ENCODE assay signal across 8 cellular contexts in genomic region chr19:6767081-6767356, GRCh38. TPM values are rescaled to one million over a fixed set of nuclear protein-coding genes. Genes with fewer than 3 reads are reported as not detected.
DNase-seq lines count a peak whose midpoint lies in the region; ATAC-seq and TF ChIP-seq lines count a peak whose summit lies in the region.

No MANE protein-coding gene starts in this region.

- H3K4me2 ChIP-seq in neural progenitor cell, result peak overlapping the region; percentile 89

- H3K27ac ChIP-seq in CD8-positive, alpha-beta T cell (ENCODE audit: low read depth, low read length), result peak overlapping the region; percentile 84
- H3K27ac ChIP-seq in colonic mucosa, result peak overlapping the region; percentile 82
- H3K27ac ChIP-seq in neural progenitor cell, result no peak overlapping the region

- H3K9ac ChIP-seq in colonic mucosa (ENCODE audit: low read depth in 2 of 2, low read length in 2 of 2) (peak overlapping the region; percentile 82 to 98), neural progenitor cell (no peak overlapping the region)

- H3K9me3 ChIP-seq in CD8-positive, alpha-beta T cell (ENCODE audit: low read length), result no peaks in the 10 kb centered on the region
- H3K9me3 ChIP-seq in colonic mucosa, result no peaks in the 10 kb centered on the region
- no peaks in the 10 kb centered on the region for H3K9me3 ChIP-seq in neural progenitor cell (ENCODE audit: low read depth)

- peak overlapping the region; percentile 97 for H3K27ac Mint-ChIP-seq in CD8-positive, alpha-beta T cell
- H3K27ac Mint-ChIP-seq in neural progenitor cell, result no peak overlapping the region

- H3K4me3 ChIP-seq in CD8-positive, alpha-beta T cell (ENCODE audit: low read depth, low read length), result peak overlapping the region; percentile 57
- H3K4me3 ChIP-seq in LNCaP clone FGC (ENCODE audit: low read depth, low read length) (peak overlapping the region; percentile 48), colonic mucosa (peak overlapping the region; percentile 37), neural progenitor cell (peak overlapping the region; percentile 54)

- peaks cover 4% of the 10 kb centered on the region for H3K36me3 ChIP-seq in CD8-positive, alpha-beta T cell (ENCODE audit: insufficient read depth, low read length)
- no peaks in the 10 kb centered on the region for H3K36me3 ChIP-seq in colonic mucosa
- no peaks in the 10 kb centered on the region for H3K36me3 ChIP-seq in neural progenitor cell

- H2AFZ ChIP-seq in neural progenitor cell (replicated peaks), result peak overlapping the region; percentile 68

- no peaks in the 10 kb centered on the region for H4K20me1 ChIP-seq in neural progenitor cell (ENCODE audit: low read depth)

- H3K79me2 ChIP-seq in neural progenitor cell (ENCODE audit: low read depth), result no peaks in the 10 kb centered on the region

- H3K4me1 Mint-ChIP-seq in CD8-positive, alpha-beta T cell (ENCODE audit: low read depth), result peaks cover 45% of the 10 kb centered on the region
- H3K4me1 Mint-ChIP-seq in neural progenitor cell, result peaks cover 6% of the 10 kb centered on the region

- H3K27me3 ChIP-seq in CD8-positive, alpha-beta T cell (ENCODE audit: insufficient read depth, low read length), result no peaks in the 10 kb centered on the region
- H3K27me3 ChIP-seq in colonic mucosa, result no peaks in the 10 kb centered on the region
- H3K27me3 ChIP-seq in neural progenitor cell, result peaks cover 22% of the 10 kb centered on the region

- no peak for DNase-seq in CD8-positive, alpha-beta T cell
- DNase-seq in LNCaP clone FGC (ENCODE audit: low read depth), result no peak
- DNase-seq in colonic mucosa, result peak; percentile 73
- DNase-seq in neural progenitor cell (ENCODE audit: low spot score), result peak; percentile 34
- no peak for DNase-seq in globus pallidus (ENCODE audit: low spot score)
- no peak for DNase-seq in UCSD-AML1 (lab: John Stamatoyannopoulos, UW; ENCODE audit: unreplicated experiment)
- no peak for DNase-seq in NCI-H2227 (lab: John Stamatoyannopoulos, UW; ENCODE audit: unreplicated experiment)

- ATAC-seq in CD8-positive, alpha-beta T cell, result peak; percentile 41
- ATAC-seq in GM21447 (IDR thresholded peaks at IDR 0.05; ENCODE audit: unreplicated experiment), result peak; percentile 14

- CTCF ChIA-PET in CD8-positive, alpha-beta T cell (lab: Charles Lee), result interaction anchor here (1.0 kb wide), 1 partner anchor 29 kb away, joined by 3 read pairs; no protein-coding TSS in a partner anchor

- H3K9me3 Mint-ChIP-seq in CD8-positive, alpha-beta T cell, result no peaks in the 10 kb centered on the region
- H3K9me3 Mint-ChIP-seq in neural progenitor cell, result no peaks in the 10 kb centered on the region

- H3K27me3 Mint-ChIP-seq in CD8-positive, alpha-beta T cell (ENCODE audit: low read depth), result no peaks in the 10 kb centered on the region
- H3K27me3 Mint-ChIP-seq in neural progenitor cell (ENCODE audit: insufficient read depth, low read depth), result peaks cover 37% of the 10 kb centered on the region

- peak overlapping the region; percentile 87 for H3K4me3 Mint-ChIP-seq in CD8-positive, alpha-beta T cell
- peak overlapping the region; percentile 3 for H3K4me3 Mint-ChIP-seq in neural progenitor cell

- peaks cover 21% of the 10 kb centered on the region for H3K36me3 Mint-ChIP-seq in CD8-positive, alpha-beta T cell
- H3K36me3 Mint-ChIP-seq in neural progenitor cell, result no peaks in the 10 kb centered on the region

- H3F3A ChIP-seq in neural progenitor cell (ENCODE audit: low read depth), result peaks cover 21% of the 10 kb centered on the region

- intact Hi-C loops in CD8-positive, alpha-beta T cell (cut with DNase I, micrococcal nuclease), result loop anchor here (1.0 to 10.0 kb wide), 9 partner anchors 14 to 394 kb away; partner anchors contain the start of genes GPR108 (in 2 of the 2), ALKBH7 (in 1 of the 2) and ZNF557 (in 1 of the 2)
- intact Hi-C loops in colonic mucosa (cut with DNase I), result no loop called here

- no peak for TF ChIP-seq CTCF in CD8-positive, alpha-beta T cell (IDR thresholded peaks at IDR 0.05)
- TF ChIP-seq CTCF in LNCaP clone FGC (IDR thresholded peaks at IDR 0.05; ENCODE audit: control insufficient read depth, extremely low read depth, insufficient read depth) (no peak), colonic mucosa (IDR thresholded peaks at IDR 0.05) (no peak), neural progenitor cell (IDR thresholded peaks at IDR 0.05) (no peak)

- POLR2A ChIA-PET in CD8-positive, alpha-beta T cell (lab: Charles Lee), result interaction anchor here (0.6 to 1.9 kb wide), 3 partner anchors 29 to 60 kb away, joined by 3 to 6 read pairs (median 3); partner anchors contain the start of gene GPR108

- H3K4me1 ChIP-seq in CD8-positive, alpha-beta T cell (ENCODE audit: insufficient read depth, low read length), result peaks cover 38% of the 10 kb centered on the region
- no peaks in the 10 kb centered on the region for H3K4me1 ChIP-seq in colonic mucosa
- H3K4me1 ChIP-seq in neural progenitor cell, result no peaks in the 10 kb centered on the region

RNA-seq across cellular contexts. Expression of gene SH2D3A, which starts 0.2 kb away (rescaled TPM):
- 10 to 100 TPM; 33.5 to 38.8 TPM for total RNA-seq in CD8-positive, alpha-beta T cell
- 10 to 100 TPM; 34.2 to 44.3 TPM for total RNA-seq in colonic mucosa
- total RNA-seq in neural progenitor cell (ENCODE audit: low replicate concordance), result 0.65 and 1.5 TPM in 2 replicates

RNA-seq across cellular contexts. Expression of gene VAV1, which starts 5.5 kb away (rescaled TPM):
- total RNA-seq in CD8-positive, alpha-beta T cell, result 10 to 100 TPM; 68.3 to 75.5 TPM
- total RNA-seq in colonic mucosa (1 to 10 TPM; 5.7 to 6.0 TPM), neural progenitor cell (ENCODE audit: low replicate concordance) (0.15 TPM in 1 of 2 replicates, not detected in the other)

RNA-seq across cellular contexts. Expression of gene TRIP10, which starts 27.5 kb away (rescaled TPM):
- 1 to 10 TPM; 1.1 to 1.7 TPM for total RNA-seq in CD8-positive, alpha-beta T cell
- total RNA-seq in colonic mucosa (10 to 100 TPM; 67.7 to 78.2 TPM), neural progenitor cell (ENCODE audit: low replicate concordance) (53.0 and 57.2 TPM in 2 replicates)

RNA-seq across cellular contexts. Expression of gene GPR108, which starts 29.6 kb away (rescaled TPM):
- 10 to 100 TPM; 31.9 to 33.1 TPM for total RNA-seq in CD8-positive, alpha-beta T cell
- 100 to 1,000 TPM in 1 of 2 donors, 10 to 100 TPM in 1; 92.0 to 109 TPM for total RNA-seq in colonic mucosa
- total RNA-seq in neural progenitor cell (ENCODE audit: low replicate concordance), result 38.3 and 55.3 TPM in 2 replicates

RNA-seq across cellular contexts. Expression of gene C3, which starts 46.6 kb away (rescaled TPM):
- total RNA-seq in CD8-positive, alpha-beta T cell, result not detected
- 10 to 100 TPM; 28.2 to 83.9 TPM for total RNA-seq in colonic mucosa
- 0.25 and 1.5 TPM in 2 replicates for total RNA-seq in neural progenitor cell (ENCODE audit: low replicate concordance)

Comparison
In these comparisons a context has a peak if more than half of its experiments do, and no peak if none do; other contexts are left out.
1. DNase-seq: peak in colonic mucosa (single experiment) and neural progenitor cell (single experiment); none in CD8-positive, alpha-beta T cell (0 of 7), LNCaP clone FGC (single experiment), globus pallidus (single experiment), UCSD-AML1 (single experiment) and NCI-H2227 (single experiment).
2. RNA of gene SH2D3A, which starts 0.2 kb away (total RNA-seq): 34.2 to 44.3 TPM in colonic mucosa and 33.5 to 38.8 TPM in CD8-positive, alpha-beta T cell; 0.65 to 1.5 TPM in neural progenitor cell; every median in the first group is over 10 times any median in the second.
3. RNA of gene VAV1, which starts 5.5 kb away (total RNA-seq): 68.3 to 75.5 TPM in CD8-positive, alpha-beta T cell; 5.7 to 6.0 TPM in colonic mucosa and 0.15 TPM in neural progenitor cell; every median in the first group is over 4 times any median in the second.
4. RNA of gene TRIP10, which starts 27.5 kb away (total RNA-seq): 67.7 to 78.2 TPM in colonic mucosa and 53.0 to 57.2 TPM in neural progenitor cell; 1.1 to 1.7 TPM in CD8-positive, alpha-beta T cell; every median in the first group is over 10 times any median in the second.
5. Peak in every context shown above with its lines, with median percentiles within 50 percentile points of each other: H3K4me3 ChIP-seq.